Comparison of ENCODE assay signal across 20 cellular contexts in genomic region chr12:117872521-117873169, GRCh38.
DNase-seq lines count a peak whose midpoint lies in the region; ATAC-seq lines count a peak whose summit lies in the region.
"Had no signal": no experiment of that assay in that cellular context is flagged by ENCODE, and none has a peak within 500 bp of the region (broad histone marks: within the 10 kb centered on the region; RNA-seq: fewer than 3 reads in every experiment).

No MANE protein-coding gene starts in this region.

- no peak overlapping the region for H3K27ac Mint-ChIP-seq in naive thymus-derived CD8-positive, alpha-beta T cell
- no peak overlapping the region for H3K27ac Mint-ChIP-seq in activated T-helper 1 cell treated with anti-CD3 and anti-CD28 coated beads, Interleukin-12 subunit alpha, Interleukin-12 subunit beta, Interleukin-2, Interleukin-4 antibody, amounts not matched to agents 30 ng/mL and 10 ng/mL and 1 ng/mL, durations not matched to agents 14 hours and 24 hours and 36 hours
- H3K27ac Mint-ChIP-seq: activated naive CD8-positive, alpha-beta T cell treated with anti-CD3 and anti-CD28 coated beads for 36 hours; CD4-positive, CD25-positive, alpha-beta regulatory T cell had no signal

- peaks cover 6 to 24% (median 16%) of the 10 kb centered on the region in 5 donors for H3K27me3 Mint-ChIP-seq in naive thymus-derived CD8-positive, alpha-beta T cell
- H3K27me3 Mint-ChIP-seq in activated T-helper 1 cell treated with anti-CD3 and anti-CD28 coated beads, Interleukin-12 subunit alpha, Interleukin-12 subunit beta, Interleukin-2, Interleukin-4 antibody, amounts not matched to agents 30 ng/mL and 10 ng/mL and 1 ng/mL, durations not matched to agents 14 hours and 24 hours and 36 hours (ENCODE audit: insufficient read depth), result peaks cover 22% of the 10 kb centered on the region

- no peak overlapping the region for H3K4me3 Mint-ChIP-seq in naive thymus-derived CD8-positive, alpha-beta T cell
- H3K4me3 Mint-ChIP-seq in activated T-helper 1 cell treated with anti-CD3 and anti-CD28 coated beads, Interleukin-12 subunit alpha, Interleukin-12 subunit beta, Interleukin-2, Interleukin-4 antibody, amounts not matched to agents 30 ng/mL and 10 ng/mL and 1 ng/mL, durations not matched to agents 14 hours and 24 hours and 36 hours, result no peak overlapping the region
- H3K4me3 Mint-ChIP-seq: activated naive CD8-positive, alpha-beta T cell treated with anti-CD3 and anti-CD28 coated beads for 36 hours; CD4-positive, CD25-positive, alpha-beta regulatory T cell had no signal

- intact Hi-C loops in activated T-helper 1 cell treated with anti-CD3 and anti-CD28 coated beads, Interleukin-12 subunit alpha, Interleukin-12 subunit beta, Interleukin-2, Interleukin-4 antibody, amounts not matched to agents 30 ng/mL and 10 ng/mL and 1 ng/mL, durations not matched to agents 14 hours and 24 hours and 36 hours (cut with micrococcal nuclease), result no loop called here

- no peak for ATAC-seq in GM18907 (IDR thresholded peaks at IDR 0.05; ENCODE audit: unreplicated experiment)
- ATAC-seq in naive thymus-derived CD8-positive, alpha-beta T cell, result no peak
- ATAC-seq: HCT116 had no signal

- POLR2A ChIA-PET in naive thymus-derived CD8-positive, alpha-beta T cell (lab: Charles Lee), result interaction anchor here (0.6 kb wide), 1 partner anchor 145 kb away, joined by 4 read pairs; no protein-coding TSS in a partner anchor

- no peaks in the 10 kb centered on the region for H3K9me3 Mint-ChIP-seq in naive thymus-derived CD8-positive, alpha-beta T cell
- H3K9me3 Mint-ChIP-seq in activated T-helper 1 cell treated with anti-CD3 and anti-CD28 coated beads, Interleukin-12 subunit alpha, Interleukin-12 subunit beta, Interleukin-2, Interleukin-4 antibody, amounts not matched to agents 30 ng/mL and 10 ng/mL and 1 ng/mL, durations not matched to agents 14 hours and 24 hours and 36 hours, result no peaks in the 10 kb centered on the region
- H3K9me3 Mint-ChIP-seq: activated naive CD8-positive, alpha-beta T cell treated with anti-CD3 and anti-CD28 coated beads for 36 hours had no signal

- no peaks in the 10 kb centered on the region for H3K36me3 Mint-ChIP-seq in naive thymus-derived CD8-positive, alpha-beta T cell
- H3K36me3 Mint-ChIP-seq in activated T-helper 1 cell treated with anti-CD3 and anti-CD28 coated beads, Interleukin-12 subunit alpha, Interleukin-12 subunit beta, Interleukin-2, Interleukin-4 antibody, amounts not matched to agents 30 ng/mL and 10 ng/mL and 1 ng/mL, durations not matched to agents 14 hours and 24 hours and 36 hours (ENCODE audit: low read depth), result no peaks in the 10 kb centered on the region
- H3K36me3 Mint-ChIP-seq: activated naive CD8-positive, alpha-beta T cell treated with anti-CD3 and anti-CD28 coated beads for 36 hours; CD4-positive, CD25-positive, alpha-beta regulatory T cell had no signal

- peaks cover 5 to 11% (median 8%) of the 10 kb centered on the region in 4 donors for H3K4me1 Mint-ChIP-seq in naive thymus-derived CD8-positive, alpha-beta T cell
- H3K4me1 Mint-ChIP-seq in activated T-helper 1 cell treated with anti-CD3 and anti-CD28 coated beads, Interleukin-12 subunit alpha, Interleukin-12 subunit beta, Interleukin-2, Interleukin-4 antibody, amounts not matched to agents 30 ng/mL and 10 ng/mL and 1 ng/mL, durations not matched to agents 14 hours and 24 hours and 36 hours (ENCODE audit: low read depth), result peaks cover 12% of the 10 kb centered on the region

- peak in 12 of 14 donors; percentile 3 to 52 (median 19) for DNase-seq in C1 segment of cervical spinal cord (lab: John Stamatoyannopoulos, UW)
- peak; percentile 87 for DNase-seq in NCI-H2171 treated with DMSO at 0.1 percent for 48 hours (lab: John Stamatoyannopoulos, UW)
- peak; percentile 34 for DNase-seq in cerebellum (ENCODE audit: low spot score)
- peak; percentile 39 for DNase-seq in middle frontal gyrus (ENCODE audit: extremely low spot score, low spot score)
- DNase-seq in naive thymus-derived CD8-positive, alpha-beta T cell, result no peak
- DNase-seq in activated T-helper 1 cell treated with anti-CD3 and anti-CD28 coated beads, Interleukin-12 subunit alpha, Interleukin-12 subunit beta, Interleukin-2, Interleukin-4 antibody, amounts not matched to agents 30 ng/mL and 10 ng/mL and 1 ng/mL, durations not matched to agents 14 hours and 24 hours and 36 hours (ENCODE audit: low spot score), result no peak
- DNase-seq in NCI-H128 (lab: John Stamatoyannopoulos, UW; ENCODE audit: unreplicated experiment), result no peak
- DNase-seq: activated CD4-positive, alpha-beta T cell treated with anti-CD3 and anti-CD28 coated beads, Interleukin-2, amount 50 U/mL, for 4 hours; activated CD8-positive, alpha-beta memory T cell treated with anti-CD3 and anti-CD28 coated beads, Interleukin-2, amount 50 U/mL, for 48 hours; activated naive CD8-positive, alpha-beta T cell treated with anti-CD3 and anti-CD28 coated beads for 36 hours; CD4-positive, CD25-positive, alpha-beta regulatory T cell; cerebellar nuclear complex; effector CD8-positive, alpha-beta T cell; MM.1S; NCI-H146; NCI-H446; uterus; WERI-Rb-1 had no signal

Comparison
In these comparisons a context has a peak if more than half of its experiments do, and no peak if none do; other contexts are left out.
1. DNase-seq: peak in C1 segment of cervical spinal cord (12 of 14), NCI-H2171 treated with DMSO at 0.1 percent for 48 hours (single experiment), cerebellum (single experiment) and middle frontal gyrus (single experiment); none in naive thymus-derived CD8-positive, alpha-beta T cell (0 of 10), activated T-helper 1 cell treated with anti-CD3 and anti-CD28 coated beads, Interleukin-12 subunit alpha, Interleukin-12 subunit beta, Interleukin-2, Interleukin-4 antibody, amounts not matched to agents 30 ng/mL and 10 ng/mL and 1 ng/mL, durations not matched to agents 14 hours and 24 hours and 36 hours (single experiment) and NCI-H128 (single experiment).